ENCODE assay signal across 12 cellular contexts in the genomic region with DNA sequence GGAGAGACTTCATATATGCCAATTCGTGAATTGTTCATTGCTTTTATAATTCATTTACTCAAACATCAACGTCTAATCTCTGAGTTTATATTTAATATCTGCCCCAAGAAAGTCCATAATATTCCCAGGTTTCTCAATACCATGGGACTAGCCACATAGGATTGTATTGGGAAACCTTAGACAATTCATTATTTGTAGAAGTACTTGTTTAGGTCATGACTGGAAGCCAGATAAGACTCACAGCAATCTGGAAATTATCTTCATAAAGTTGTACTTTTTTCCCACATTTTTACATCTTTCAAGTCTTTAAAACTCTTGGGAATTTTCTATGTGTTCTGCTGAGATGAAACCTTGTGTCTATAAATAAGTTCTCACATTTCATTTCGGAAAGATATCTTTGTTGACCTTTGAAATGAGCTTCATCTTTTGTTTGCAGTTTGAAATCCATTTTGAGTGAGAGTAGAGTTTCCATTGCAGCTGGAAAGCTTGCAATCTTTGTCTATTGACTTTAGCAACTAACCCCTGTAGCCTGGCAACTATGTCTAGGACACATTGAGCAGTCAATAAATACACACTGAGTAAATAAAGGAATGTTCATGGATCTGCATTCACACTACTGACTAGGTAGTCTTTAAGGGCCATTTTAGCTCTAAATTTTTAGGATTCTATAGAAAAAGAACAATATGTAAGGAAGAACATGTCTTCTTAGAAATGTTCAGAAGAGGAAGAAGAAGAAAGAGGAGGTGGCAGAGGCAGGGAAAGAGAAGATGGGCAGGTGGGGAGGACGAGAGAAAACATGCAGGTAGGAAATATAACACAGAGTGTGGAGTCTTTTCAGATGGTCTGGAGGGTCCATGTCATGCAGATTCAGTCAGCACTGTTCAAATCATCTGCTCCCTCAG.
DNase-seq lines count a peak whose midpoint lies in the region; ATAC-seq and TF ChIP-seq lines count a peak whose summit lies in the region.
"Had no signal": no experiment of that assay in that cellular context is flagged by ENCODE, and none has a peak within 500 bp of the region (broad histone marks: within the 10 kb centered on the region; RNA-seq: fewer than 3 reads in every experiment).

No MANE protein-coding gene starts in this region.

- H3K36me3 ChIP-seq in left ventricle myocardium inferior (no peaks in the 10 kb centered on the region), transverse colon (no peaks in the 10 kb centered on the region)

- H3K27me3 ChIP-seq in left ventricle myocardium inferior (ENCODE audit: low read depth) (no peaks in the 10 kb centered on the region), transverse colon (no peaks in the 10 kb centered on the region)

- intact Hi-C loops in Right ventricle myocardium inferior (cut with DNase I) = no loop called here
- intact Hi-C loops in left ventricle myocardium inferior (cut with micrococcal nuclease) = no loop called here
- intact Hi-C loops in transverse colon (cut with DNase I; ENCODE audit: low total_unique reads) = no loop called here

- TF ChIP-seq CTCF in left ventricle myocardium inferior (IDR thresholded peaks at IDR 0.05; ENCODE audit: borderline replicate concordance) = no peak
- no peak for TF ChIP-seq CTCF in transverse colon (IDR thresholded peaks at IDR 0.05)

- ATAC-seq in Right ventricle myocardium inferior (peak; percentile 76), HG02759 (IDR thresholded peaks at IDR 0.05; ENCODE audit: unreplicated experiment) (no peak)
- ATAC-seq: T-cell had no signal

- H3K4me3 ChIP-seq in left ventricle myocardium inferior = no peak overlapping the region
- no peak overlapping the region for H3K4me3 ChIP-seq in transverse colon

- H3K27ac ChIP-seq in left ventricle myocardium inferior (replicated peaks) (no peak overlapping the region), transverse colon (peak overlapping the region in 2 of 4 donors; percentile 1 to 5)

- H3K9me3 ChIP-seq in left ventricle myocardium inferior (replicated peaks) = peaks cover 14% of the 10 kb centered on the region
- no peaks in the 10 kb centered on the region for H3K9me3 ChIP-seq in transverse colon

- DNase-seq in Right ventricle myocardium inferior (ENCODE audit: missing footprints) (no peak), left ventricle myocardium inferior (no peak), NCI-H69 (lab: John Stamatoyannopoulos, UW) (peak; percentile 90), iris pigment epithelial cell (ENCODE audit: low read depth) (peak; percentile 66), transverse colon (no peak), AML-193 (lab: John Stamatoyannopoulos, UW) (no peak), G401 (ENCODE audit: low spot score) (no peak)
- DNase-seq: ACHN; activated CD4-positive, alpha-beta T cell treated with anti-CD3 and anti-CD28 coated beads for 48 hours; mammary epithelial cell; T-cell had no signal

- in situ Hi-C loops in transverse colon (cut with MboI; ENCODE audit: low pct_ligation_motif_present in 1 of 4, low pct_unique_long_range_greater_than_20kb in 1 of 4, low sequenced_read_pairs in 3 of 4) (no loop called here), G401 (cut with HindIII; ENCODE audit: low sequenced_read_pairs) (no loop called here)

- peak; percentile 7 for TF ChIP-seq EP300 in transverse colon (IDR thresholded peaks at IDR 0.05; ENCODE audit: low read depth)

- H3K4me1 ChIP-seq in left ventricle myocardium inferior (no peaks in the 10 kb centered on the region), transverse colon (peaks cover 0 to 18% (median 2%) of the 10 kb centered on the region in 4 donors)

- TF ChIP-seq POLR2A in transverse colon (IDR thresholded peaks at IDR 0.05) = no peak

- WGBS in transverse colon (ENCODE audit: low coverage in 1 of 2), 2 donors = 26 to 34% methylated on average over 4 of the region's 4 CpGs

Comparison
In these comparisons a context has a peak if more than half of its experiments do, and no peak if none do; other contexts are left out.
1. DNase-seq: peak in NCI-H69 (single experiment) and iris pigment epithelial cell (single experiment); none in Right ventricle myocardium inferior (single experiment), left ventricle myocardium inferior (single experiment), transverse colon (single experiment), AML-193 (0 of 2) and G401 (single experiment).